In the genomic region with DNA sequence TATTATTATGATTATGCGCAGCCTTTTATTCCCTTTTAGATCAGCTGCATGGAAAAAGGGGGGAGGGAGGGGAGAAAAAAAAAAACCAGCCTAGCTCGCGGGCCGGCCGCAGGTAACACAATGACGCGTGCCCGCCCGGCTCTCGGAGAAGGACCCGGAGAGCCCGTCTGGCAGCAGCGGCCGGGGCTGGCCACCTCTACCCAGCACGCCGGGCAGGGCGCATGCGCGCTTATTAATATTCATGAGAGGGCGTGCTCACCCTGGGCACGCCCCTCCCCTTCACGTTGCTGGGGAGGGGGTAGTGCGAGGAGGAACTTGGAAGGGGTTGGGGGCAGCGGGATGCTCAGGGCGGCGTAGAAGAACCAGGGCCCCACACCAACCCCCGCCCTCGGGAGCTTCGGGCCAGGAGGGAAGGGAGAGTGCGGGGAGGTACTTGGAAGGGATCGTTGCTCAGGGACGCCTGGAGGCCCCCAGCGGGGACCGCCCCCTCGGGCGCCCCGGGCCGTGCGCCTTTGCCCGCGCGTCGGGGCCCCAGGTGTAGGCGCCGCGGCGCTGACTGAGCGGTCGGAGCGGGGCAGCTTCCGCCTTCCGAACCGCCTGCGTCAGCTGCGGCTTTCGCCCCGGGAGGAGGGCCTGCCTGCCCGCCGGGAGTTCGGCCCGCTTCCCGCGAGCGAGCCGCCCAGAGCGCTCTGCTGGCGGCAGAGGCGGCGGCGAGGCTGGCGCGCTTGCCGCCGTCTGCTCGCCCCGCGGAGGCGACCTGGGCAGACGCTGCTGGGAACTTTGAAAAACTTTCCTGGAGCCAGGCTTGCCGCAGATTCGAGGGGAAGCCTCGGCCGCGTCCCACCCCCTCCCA, we compare ENCODE assay signal across 8 cellular contexts. TPM values are rescaled to one million over a fixed set of nuclear protein-coding genes. Genes with fewer than 3 reads are reported as not detected.
DNase-seq lines count a peak whose midpoint lies in the region; ATAC-seq and TF ChIP-seq lines count a peak whose summit lies in the region.

A gene (minus strand): TSS at position 169 of the 853 bp plus-strand sequence. CDS start 469 bp downstream, outside the sequence.

- H3K4me3 ChIP-seq in NB4 (ENCODE audit: low read depth, low read length), result peak within 1 kb of the TSS; percentile 93
- peak within 1 kb of the TSS; percentile 86 to 90 for H3K4me3 ChIP-seq in ascending aorta
- peak within 1 kb of the TSS; percentile 94 for H3K4me3 ChIP-seq in left ventricle myocardium inferior

- DNase-seq in SIG-M5 treated with dmso at 0.1 percent for 504 hours (lab: John Stamatoyannopoulos, UW; ENCODE audit: unreplicated experiment), result peak; percentile 91
- no peak for DNase-seq in SIG-M5 (lab: John Stamatoyannopoulos, UW)
- peak; percentile 97 for DNase-seq in NB4 (ENCODE audit: low read depth)
- DNase-seq in SK-MEL-5 (ENCODE audit: low read depth, low spot score), result peak; percentile 96
- DNase-seq in ascending aorta (ENCODE audit: low spot score in 2 of 2), result peak; percentile 82 to 98
- peak; percentile 95 for DNase-seq in left ventricle myocardium inferior
- peak; percentile 84 to 99 (median 93) for DNase-seq in posterior cingulate gyrus

- H3K9me3 ChIP-seq in ascending aorta, result no peaks in the 10 kb centered on the region
- no peaks in the 10 kb centered on the region for H3K9me3 ChIP-seq in left ventricle myocardium inferior (replicated peaks)

- intact Hi-C loops in ascending aorta (cut with DNase I), result loop anchor here (1.0 to 10.0 kb wide), 13 partner anchors 19 to 868 kb away; a partner anchor contains a TSS
- intact Hi-C loops in left ventricle myocardium inferior (cut with micrococcal nuclease), result no loop called here
- intact Hi-C loops in posterior cingulate gyrus (cut with DNase I), result loop anchor here (2.0 to 10.0 kb wide), 2 partner anchors 239 to 871 kb away; a partner anchor contains a TSS

- H3K36me3 ChIP-seq in ascending aorta, result peaks cover 0 to 6% of the 10 kb centered on the region in 2 donors
- H3K36me3 ChIP-seq in left ventricle myocardium inferior, result peaks cover 7% of the 10 kb centered on the region

- H3K27me3 ChIP-seq in ascending aorta (no peaks in the 10 kb centered on the region), left ventricle myocardium inferior (ENCODE audit: low read depth) (no peaks in the 10 kb centered on the region)

- in situ Hi-C loops in SK-MEL-5 (cut with HindIII; ENCODE audit: low pct_unique_long_range_greater_than_20kb, low sequenced_read_pairs), result no loop called here

- TF ChIP-seq CTCF in NB4 (IDR thresholded peaks at IDR 0.05; ENCODE audit: low read depth, low read length), result no peak
- no peak for TF ChIP-seq CTCF in ascending aorta (IDR thresholded peaks at IDR 0.05)
- TF ChIP-seq CTCF in left ventricle myocardium inferior (IDR thresholded peaks at IDR 0.05; ENCODE audit: borderline replicate concordance), result no peak

- TF ChIP-seq POLR2A in NB4 (IDR thresholded peaks at IDR 0.05; ENCODE audit: extremely low read depth, insufficient read length), result peak; percentile 93

- ATAC-seq in HG02610 (IDR thresholded peaks at IDR 0.05; ENCODE audit: unreplicated experiment), result peak; percentile 62

- H3K4me1 ChIP-seq in ascending aorta, result peaks cover 0 to 10% of the 10 kb centered on the region in 2 donors
- H3K4me1 ChIP-seq in left ventricle myocardium inferior, result peaks cover 63% of the 10 kb centered on the region

- H3K27ac ChIP-seq in ascending aorta, result peak within 1 kb of the TSS; percentile 100
- H3K27ac ChIP-seq in left ventricle myocardium inferior (replicated peaks), result peak within 1 kb of the TSS; percentile 99

RNA-seq across cellular contexts. Expression of the gene that starts here (rescaled TPM):
- total RNA-seq in SK-MEL-5 (2014; rRNA removed; shearing (Covaris generic)), result 89.6 and 94.1 TPM in 2 replicates
- 67.9 and 86.6 TPM in 2 replicates for polyA plus RNA-seq in SK-MEL-5 (2015; cell fraction: cytosol; rRNA removed)
- polyA plus RNA-seq in SK-MEL-5 (2015; cell fraction: nucleus; rRNA removed), result 157 and 196 TPM in 2 replicates
- total RNA-seq in ascending aorta, result 101 TPM
- 20.5 TPM for total RNA-seq in left ventricle myocardium inferior
